9 cellular contexts compared by ENCODE assay signal in genomic region chr1:42751511-42752070, GRCh38. TPM values are rescaled to one million over a fixed set of nuclear protein-coding genes. Genes with fewer than 3 reads are reported as not detected.
"Had no signal": no experiment of that assay in that cellular context is flagged by ENCODE, and none has a peak within 500 bp of the region (broad histone marks: within the 10 kb centered on the region; RNA-seq: fewer than 3 reads in every experiment).

No MANE protein-coding gene starts in this region.

RNA-seq across cellular contexts. Expression of gene CLDN19, which starts 11.6 kb away (rescaled TPM):
- total RNA-seq: activated CD4-positive, alpha-beta T cell treated with anti-CD3 and anti-CD28 coated beads, Interleukin-2, amount 10 ng/mL, durations not matched to agents 24 days and 14 days; activated CD8-positive, alpha-beta memory T cell treated with anti-CD3 and anti-CD28 coated beads for 36 hours; activated CD8-positive, alpha-beta T cell treated with anti-CD3 and anti-CD28 coated beads for 36 hours; activated naive CD8-positive, alpha-beta T cell treated with anti-CD3 and anti-CD28 coated beads for 36 hours; activated T-cell treated with anti-CD3 and anti-CD28 coated beads, Interleukin-2, amount 50 U/mL, for 72 hours; activated T-helper 17 cell treated with anti-CD3 and anti-CD28 coated beads, Interleukin-2, amount 50 U/mL, for 72 hours; Right ventricle myocardium superior had no signal
- polyA plus RNA-seq: aorta, IgD-negative memory B cell had no signal

RNA-seq across cellular contexts. Expression of gene TMEM269, which starts 33.2 kb away (rescaled TPM):
- total RNA-seq: activated CD4-positive, alpha-beta T cell treated with anti-CD3 and anti-CD28 coated beads, Interleukin-2, amount 10 ng/mL, durations not matched to agents 24 days and 14 days; Right ventricle myocardium superior had no signal
- polyA plus RNA-seq: aorta, IgD-negative memory B cell had no signal
